In the genomic region with DNA sequence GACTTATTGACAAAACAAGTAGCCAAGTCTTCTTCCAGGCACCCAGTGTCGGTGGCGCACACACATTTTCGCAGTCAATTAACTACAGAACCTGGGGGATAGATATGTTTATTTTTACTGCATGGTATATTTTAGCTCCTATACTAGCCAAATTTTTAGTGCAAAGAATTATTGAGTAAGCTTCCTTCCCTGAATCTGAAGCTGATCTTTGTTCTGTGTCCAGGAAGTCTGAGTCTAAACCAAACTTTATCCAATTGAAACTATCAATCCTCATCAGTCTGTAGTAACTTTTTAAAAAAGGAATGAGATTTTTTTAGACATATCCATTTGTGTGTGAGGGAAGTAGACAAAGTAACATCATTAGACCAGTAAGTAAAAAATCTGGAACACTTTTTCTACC, we compare ENCODE assay signal across 1 cellular context.
TF ChIP-seq lines count a peak whose summit lies in the region.

No MANE protein-coding gene starts in this region.

TF ChIP-seq in HepG2, 621 proteins besides CTCF, POLR2A, EP300 and RAD21:
- TF ChIP-seq, protein P1, sequence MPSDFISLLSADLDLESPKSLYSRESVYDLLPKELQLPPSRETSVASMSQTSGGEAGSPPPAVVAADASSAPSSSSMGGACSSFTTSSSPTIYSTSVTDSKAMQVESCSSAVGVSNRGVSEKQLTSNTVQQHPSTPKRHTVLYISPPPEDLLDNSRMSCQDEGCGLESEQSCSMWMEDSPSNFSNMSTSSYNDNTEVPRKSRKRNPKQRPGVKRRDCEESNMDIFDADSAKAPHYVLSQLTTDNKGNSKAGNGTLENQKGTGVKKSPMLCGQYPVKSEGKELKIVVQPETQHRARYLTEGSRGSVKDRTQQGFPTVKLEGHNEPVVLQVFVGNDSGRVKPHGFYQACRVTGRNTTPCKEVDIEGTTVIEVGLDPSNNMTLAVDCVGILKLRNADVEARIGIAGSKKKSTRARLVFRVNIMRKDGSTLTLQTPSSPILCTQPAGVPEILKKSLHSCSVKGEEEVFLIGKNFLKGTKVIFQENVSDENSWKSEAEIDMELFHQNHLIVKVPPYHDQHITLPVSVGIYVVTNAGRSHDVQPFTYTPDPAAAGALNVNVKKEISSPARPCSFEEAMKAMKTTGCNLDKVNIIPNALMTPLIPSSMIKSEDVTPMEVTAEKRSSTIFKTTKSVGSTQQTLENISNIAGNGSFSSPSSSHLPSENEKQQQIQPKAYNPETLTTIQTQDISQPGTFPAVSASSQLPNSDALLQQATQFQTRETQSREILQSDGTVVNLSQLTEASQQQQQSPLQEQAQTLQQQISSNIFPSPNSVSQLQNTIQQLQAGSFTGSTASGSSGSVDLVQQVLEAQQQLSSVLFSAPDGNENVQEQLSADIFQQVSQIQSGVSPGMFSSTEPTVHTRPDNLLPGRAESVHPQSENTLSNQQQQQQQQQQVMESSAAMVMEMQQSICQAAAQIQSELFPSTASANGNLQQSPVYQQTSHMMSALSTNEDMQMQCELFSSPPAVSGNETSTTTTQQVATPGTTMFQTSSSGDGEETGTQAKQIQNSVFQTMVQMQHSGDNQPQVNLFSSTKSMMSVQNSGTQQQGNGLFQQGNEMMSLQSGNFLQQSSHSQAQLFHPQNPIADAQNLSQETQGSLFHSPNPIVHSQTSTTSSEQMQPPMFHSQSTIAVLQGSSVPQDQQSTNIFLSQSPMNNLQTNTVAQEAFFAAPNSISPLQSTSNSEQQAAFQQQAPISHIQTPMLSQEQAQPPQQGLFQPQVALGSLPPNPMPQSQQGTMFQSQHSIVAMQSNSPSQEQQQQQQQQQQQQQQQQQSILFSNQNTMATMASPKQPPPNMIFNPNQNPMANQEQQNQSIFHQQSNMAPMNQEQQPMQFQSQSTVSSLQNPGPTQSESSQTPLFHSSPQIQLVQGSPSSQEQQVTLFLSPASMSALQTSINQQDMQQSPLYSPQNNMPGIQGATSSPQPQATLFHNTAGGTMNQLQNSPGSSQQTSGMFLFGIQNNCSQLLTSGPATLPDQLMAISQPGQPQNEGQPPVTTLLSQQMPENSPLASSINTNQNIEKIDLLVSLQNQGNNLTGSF (CRISPR knock-in tag; IDR thresholded peaks at IDR 0.05) = no peak
- TF ChIP-seq ZSCAN31 (CRISPR knock-in tag; IDR thresholded peaks at IDR 0.05; ENCODE audit: low read depth) = no peak
- TF ChIP-seq TP53 (CRISPR knock-in tag; conservative IDR thresholded peaks at IDR 0.05) = no peak
- TF ChIP-seq, protein P2, sequence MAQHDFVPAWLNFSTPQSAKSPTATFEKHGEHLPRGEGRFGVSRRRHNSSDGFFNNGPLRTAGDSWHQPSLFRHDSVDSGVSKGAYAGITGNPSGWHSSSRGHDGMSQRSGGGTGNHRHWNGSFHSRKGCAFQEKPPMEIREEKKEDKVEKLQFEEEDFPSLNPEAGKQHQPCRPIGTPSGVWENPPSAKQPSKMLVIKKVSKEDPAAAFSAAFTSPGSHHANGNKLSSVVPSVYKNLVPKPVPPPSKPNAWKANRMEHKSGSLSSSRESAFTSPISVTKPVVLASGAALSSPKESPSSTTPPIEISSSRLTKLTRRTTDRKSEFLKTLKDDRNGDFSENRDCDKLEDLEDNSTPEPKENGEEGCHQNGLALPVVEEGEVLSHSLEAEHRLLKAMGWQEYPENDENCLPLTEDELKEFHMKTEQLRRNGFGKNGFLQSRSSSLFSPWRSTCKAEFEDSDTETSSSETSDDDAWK (CRISPR knock-in tag; IDR thresholded peaks at IDR 0.05) = no peak
- TF ChIP-seq SP5 (CRISPR knock-in tag; IDR thresholded peaks at IDR 0.05; ENCODE audit: borderline replicate concordance, low read depth) = no peak
- TF ChIP-seq KLF13 (CRISPR knock-in tag; IDR thresholded peaks at IDR 0.05) = no peak
- TF ChIP-seq, protein P3, sequence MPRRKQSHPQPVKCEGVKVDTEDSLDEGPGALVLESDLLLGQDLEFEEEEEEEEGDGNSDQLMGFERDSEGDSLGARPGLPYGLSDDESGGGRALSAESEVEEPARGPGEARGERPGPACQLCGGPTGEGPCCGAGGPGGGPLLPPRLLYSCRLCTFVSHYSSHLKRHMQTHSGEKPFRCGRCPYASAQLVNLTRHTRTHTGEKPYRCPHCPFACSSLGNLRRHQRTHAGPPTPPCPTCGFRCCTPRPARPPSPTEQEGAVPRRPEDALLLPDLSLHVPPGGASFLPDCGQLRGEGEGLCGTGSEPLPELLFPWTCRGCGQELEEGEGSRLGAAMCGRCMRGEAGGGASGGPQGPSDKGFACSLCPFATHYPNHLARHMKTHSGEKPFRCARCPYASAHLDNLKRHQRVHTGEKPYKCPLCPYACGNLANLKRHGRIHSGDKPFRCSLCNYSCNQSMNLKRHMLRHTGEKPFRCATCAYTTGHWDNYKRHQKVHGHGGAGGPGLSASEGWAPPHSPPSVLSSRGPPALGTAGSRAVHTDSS (CRISPR knock-in tag; conservative IDR thresholded peaks at IDR 0.05) = no peak
- TF ChIP-seq MED8 (CRISPR knock-in tag; IDR thresholded peaks at IDR 0.05; ENCODE audit: insufficient replicate concordance) = no peak
- no peak for TF ChIP-seq FOXA1 (IDR thresholded peaks at IDR 0.05)
- TF ChIP-seq FOXA1 (CRISPR knock-in tag; IDR thresholded peaks at IDR 0.05) = no peak
- no peak for TF ChIP-seq BORCS8-MEF2B (CRISPR knock-in tag; IDR thresholded peaks at IDR 0.05)
- TF ChIP-seq ZNF333 (CRISPR knock-in tag; IDR thresholded peaks at IDR 0.05; ENCODE audit: borderline replicate concordance) = no peak
- no peak for TF ChIP-seq SALL2 (CRISPR knock-in tag; IDR thresholded peaks at IDR 0.05)
